In genomic region chr15:92097473-92098178, GRCh38 we compare ENCODE assay signal across 1 cellular context.
TF ChIP-seq lines count a peak whose summit lies in the region.

No MANE protein-coding gene starts in this region.

TF ChIP-seq in H1, 55 proteins besides CTCF, POLR2A, EP300 and RAD21 (continued from another document):
- TF ChIP-seq PHF8 (conservative IDR thresholded peaks at IDR 0.05; ENCODE audit: low read depth, low read length) (no peak), KDM4A (IDR thresholded peaks at IDR 0.05; ENCODE audit: low read depth, low read length, severe bottlenecking) (no peak), TEAD4 (IDR thresholded peaks at IDR 0.05; ENCODE audit: low read depth, low read length) (peak; percentile 76), ZNF274 (IDR thresholded peaks at IDR 0.05; ENCODE audit: borderline replicate concordance, extremely low read depth, low read length) (no peak), GTF2F1 (IDR thresholded peaks at IDR 0.05; ENCODE audit: borderline replicate concordance, low read depth, low read length) (no peak), RNF2 (IDR thresholded peaks at IDR 0.05; ENCODE audit: borderline replicate concordance, low read depth, low read length, missing control alignments, poor library complexity, severe bottlenecking) (no peak), KDM1A (IDR thresholded peaks at IDR 0.05; ENCODE audit: borderline replicate concordance, low read length) (peak; percentile 60; the same call in 1 of the 2 replicates), SP4 (IDR thresholded peaks at IDR 0.05; ENCODE audit: low read length) (no peak), POU5F1 (IDR thresholded peaks at IDR 0.05; ENCODE audit: low read depth, low read length) (no peak), RFX5 (IDR thresholded peaks at IDR 0.05; ENCODE audit: borderline replicate concordance, low read depth, low read length) (no peak), MAX (IDR thresholded peaks at IDR 0.05) (peak; percentile 43; the same call in 1 of the 2 replicates), CBX8 (IDR thresholded peaks at IDR 0.05; ENCODE audit: borderline replicate concordance, low read depth, low read length) (no peak), SIX5 (IDR thresholded peaks at IDR 0.05; ENCODE audit: low read depth, low read length) (no peak), RXRA (IDR thresholded peaks at IDR 0.05; ENCODE audit: insufficient read depth, low read depth, low read length) (no peak), YY1 (IDR thresholded peaks at IDR 0.05; ENCODE audit: low read depth, low read length) (peak; percentile 83), NANOG (IDR thresholded peaks at IDR 0.05; ENCODE audit: insufficient read depth, low read depth, low read length, poor library complexity, severe bottlenecking) (no peak), CREB1 (IDR thresholded peaks at IDR 0.05) (no peak)
- TF ChIP-seq, protein P1, sequence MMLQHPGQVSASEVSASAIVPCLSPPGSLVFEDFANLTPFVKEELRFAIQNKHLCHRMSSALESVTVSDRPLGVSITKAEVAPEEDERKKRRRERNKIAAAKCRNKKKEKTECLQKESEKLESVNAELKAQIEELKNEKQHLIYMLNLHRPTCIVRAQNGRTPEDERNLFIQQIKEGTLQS (IDR thresholded peaks at IDR 0.05; ENCODE audit: insufficient read depth, low read depth, low read length) = no peak
